Comparison of ENCODE assay signal across 1 cellular context in the genomic region with DNA sequence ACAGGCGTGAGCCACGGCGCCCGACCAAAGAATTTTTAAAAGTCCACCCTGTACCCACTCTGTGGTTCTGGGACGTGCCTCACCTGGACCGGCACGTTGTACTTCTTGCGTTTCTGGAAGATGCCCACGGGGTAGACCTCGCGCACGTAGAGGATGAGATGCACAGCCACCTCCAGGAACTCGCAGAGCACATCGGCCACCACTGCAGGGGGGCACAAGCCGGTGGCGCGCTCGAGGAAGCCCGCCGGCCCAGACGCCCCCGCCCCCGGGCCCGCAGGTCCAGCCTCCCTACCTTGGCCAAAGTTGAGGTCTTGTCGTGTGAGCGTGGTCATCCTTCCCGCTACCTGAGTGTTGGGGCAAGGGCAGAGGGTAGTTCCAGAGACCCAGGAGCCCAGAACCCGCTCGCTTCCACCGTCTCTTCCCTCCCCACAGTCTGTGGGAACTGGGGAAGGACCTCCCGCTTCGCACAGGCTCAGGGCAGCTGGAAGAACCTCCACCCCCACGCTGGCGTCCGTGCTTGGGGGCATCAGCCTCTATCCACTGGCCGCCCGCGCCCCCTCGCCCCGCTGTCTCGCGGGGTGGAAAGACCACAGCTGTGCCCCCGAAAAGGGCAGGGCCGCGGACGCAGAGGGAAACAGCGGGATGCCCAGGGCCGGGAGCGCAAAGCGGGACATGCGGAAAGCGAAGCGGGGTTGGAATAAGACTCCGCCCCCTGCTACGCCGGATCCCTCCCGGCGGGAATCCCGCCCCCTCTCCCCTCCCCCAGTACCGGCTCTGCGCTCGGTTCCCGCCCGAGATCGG.
TF ChIP-seq lines count a peak whose summit lies in the region.

No MANE protein-coding gene starts in this region.

TF ChIP-seq in H1, 55 proteins besides CTCF, POLR2A, EP300 and RAD21:
- TF ChIP-seq TBP (IDR thresholded peaks at IDR 0.05; ENCODE audit: low read depth, low read length) = no peak
- TF ChIP-seq SUZ12 (IDR thresholded peaks at IDR 0.05; ENCODE audit: low read length) = no peak
- TF ChIP-seq ZNF274 (IDR thresholded peaks at IDR 0.05; ENCODE audit: borderline replicate concordance, extremely low read depth, low read length) = no peak
- TF ChIP-seq, protein P1, sequence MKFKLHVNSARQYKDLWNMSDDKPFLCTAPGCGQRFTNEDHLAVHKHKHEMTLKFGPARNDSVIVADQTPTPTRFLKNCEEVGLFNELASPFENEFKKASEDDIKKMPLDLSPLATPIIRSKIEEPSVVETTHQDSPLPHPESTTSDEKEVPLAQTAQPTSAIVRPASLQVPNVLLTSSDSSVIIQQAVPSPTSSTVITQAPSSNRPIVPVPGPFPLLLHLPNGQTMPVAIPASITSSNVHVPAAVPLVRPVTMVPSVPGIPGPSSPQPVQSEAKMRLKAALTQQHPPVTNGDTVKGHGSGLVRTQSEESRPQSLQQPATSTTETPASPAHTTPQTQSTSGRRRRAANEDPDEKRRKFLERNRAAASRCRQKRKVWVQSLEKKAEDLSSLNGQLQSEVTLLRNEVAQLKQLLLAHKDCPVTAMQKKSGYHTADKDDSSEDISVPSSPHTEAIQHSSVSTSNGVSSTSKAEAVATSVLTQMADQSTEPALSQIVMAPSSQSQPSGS (IDR thresholded peaks at IDR 0.05; ENCODE audit: low read length) = 0 out of 2 replicates have a peak, but pooled peaks have one; percentile 18
- TF ChIP-seq SIX5 (IDR thresholded peaks at IDR 0.05; ENCODE audit: low read depth, low read length) = no peak
- peak; percentile 36; the same call in 1 of the 2 replicates for TF ChIP-seq EGR1 (IDR thresholded peaks at IDR 0.05; ENCODE audit: borderline replicate concordance, low read depth, low read length)
- TF ChIP-seq, protein P2, sequence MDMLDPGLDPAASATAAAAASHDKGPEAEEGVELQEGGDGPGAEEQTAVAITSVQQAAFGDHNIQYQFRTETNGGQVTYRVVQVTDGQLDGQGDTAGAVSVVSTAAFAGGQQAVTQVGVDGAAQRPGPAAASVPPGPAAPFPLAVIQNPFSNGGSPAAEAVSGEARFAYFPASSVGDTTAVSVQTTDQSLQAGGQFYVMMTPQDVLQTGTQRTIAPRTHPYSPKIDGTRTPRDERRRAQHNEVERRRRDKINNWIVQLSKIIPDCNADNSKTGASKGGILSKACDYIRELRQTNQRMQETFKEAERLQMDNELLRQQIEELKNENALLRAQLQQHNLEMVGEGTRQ (IDR thresholded peaks at IDR 0.05; ENCODE audit: low read length) = no peak
- TF ChIP-seq HDAC2 (IDR thresholded peaks at IDR 0.05; ENCODE audit: borderline replicate concordance in 1 of 2, low read depth in 2 of 2, low read length in 2 of 2) = 0 out of 4 replicates have a peak, but pooled peaks of 1 of the 2 experiments have one; percentile 63
- peak; percentile 63 for TF ChIP-seq POLR2AphosphoS5 (IDR thresholded peaks at IDR 0.05; ENCODE audit: low read depth, low read length)
- no peak for TF ChIP-seq RFX5 (IDR thresholded peaks at IDR 0.05; ENCODE audit: borderline replicate concordance, low read depth, low read length)
- TF ChIP-seq GABPA (IDR thresholded peaks at IDR 0.05; ENCODE audit: borderline replicate concordance, insufficient read depth, low read length) = no peak
- TF ChIP-seq CHD2 (IDR thresholded peaks at IDR 0.05; ENCODE audit: low read length) = peak; percentile 8; the same call in 1 of the 2 replicates
- no peak for TF ChIP-seq NRF1 (IDR thresholded peaks at IDR 0.05; ENCODE audit: low read depth, low read length)
- no peak for TF ChIP-seq CHD1 (IDR thresholded peaks at IDR 0.05; ENCODE audit: low read depth, low read length)
- no peak for TF ChIP-seq CREB1 (IDR thresholded peaks at IDR 0.05)
- peak; percentile 82 for TF ChIP-seq ASH2L (IDR thresholded peaks at IDR 0.05; ENCODE audit: low read length)
- TF ChIP-seq SAP30 (IDR thresholded peaks at IDR 0.05; ENCODE audit: insufficient read depth, insufficient replicate concordance, low read length) = no peak
- TF ChIP-seq PHF8 (conservative IDR thresholded peaks at IDR 0.05; ENCODE audit: low read depth, low read length) = peak; percentile 62
- 0 out of 2 replicates have a peak, but pooled peaks have one; percentile 42 for TF ChIP-seq KDM5A (IDR thresholded peaks at IDR 0.05; ENCODE audit: low read length)
TF ChIP-seq in H1: peak in this region for 8.
